20 cellular contexts compared by ENCODE assay signal in genomic region chr1:159204791-159205141, GRCh38. TPM values are rescaled to one million over a fixed set of nuclear protein-coding genes. Genes with fewer than 3 reads are reported as not detected.
DNase-seq lines count a peak whose midpoint lies in the region; ATAC-seq, FAIRE-seq and TF ChIP-seq lines count a peak whose summit lies in the region.
"Had no signal": no experiment of that assay in that cellular context is flagged by ENCODE, and none has a peak within 500 bp of the region (broad histone marks: within the 10 kb centered on the region; RNA-seq: fewer than 3 reads in every experiment).

TSS of gene ACKR1 (plus strand) at chr1:159204875. CDS start at chr1:159204960, 85 bp downstream.

- CTCF ChIA-PET in CD8-positive, alpha-beta T cell (lab: Charles Lee) = interaction anchor here (1.9 kb wide), 1 partner anchor 9 kb away, joined by 12 read pairs; no protein-coding TSS in a partner anchor

- peaks cover 59% of the 10 kb centered on the region for H3K27me3 Mint-ChIP-seq in CD8-positive, alpha-beta T cell (ENCODE audit: low read depth)
- peaks cover 23% of the 10 kb centered on the region for H3K27me3 Mint-ChIP-seq in activated T-helper 1 cell treated with anti-CD3 and anti-CD28 coated beads, Interleukin-12 subunit alpha, Interleukin-12 subunit beta, Interleukin-2, Interleukin-4 antibody, amounts not matched to agents 30 ng/mL and 10 ng/mL and 1 ng/mL, durations not matched to agents 14 hours and 24 hours and 36 hours (ENCODE audit: insufficient read depth)

- no peaks in the 10 kb centered on the region for H3K36me3 ChIP-seq in CD8-positive, alpha-beta T cell (ENCODE audit: insufficient read depth, low read length)
- H3K36me3 ChIP-seq in heart right ventricle (no peaks in the 10 kb centered on the region), WERI-Rb-1 (no peaks in the 10 kb centered on the region)
- H3K36me3 ChIP-seq: brain microvascular endothelial cell had no signal

- intact Hi-C loops in CD8-positive, alpha-beta T cell (cut with DNase I, micrococcal nuclease) = no loop called here
- intact Hi-C loops in heart right ventricle (cut with DNase I) = loop anchor here in 1 of 10 donors (5.0 kb wide), 1 partner anchor 32 kb away; the partner anchor contains the start of gene CADM3
- intact Hi-C loops in activated T-helper 1 cell treated with anti-CD3 and anti-CD28 coated beads, Interleukin-12 subunit alpha, Interleukin-12 subunit beta, Interleukin-2, Interleukin-4 antibody, amounts not matched to agents 30 ng/mL and 10 ng/mL and 1 ng/mL, durations not matched to agents 14 hours and 24 hours and 36 hours (cut with micrococcal nuclease) = no loop called here

- H3K4me3 Mint-ChIP-seq in CD8-positive, alpha-beta T cell = no peak within 1 kb of the TSS
- no peak within 1 kb of the TSS for H3K4me3 Mint-ChIP-seq in activated T-helper 1 cell treated with anti-CD3 and anti-CD28 coated beads, Interleukin-12 subunit alpha, Interleukin-12 subunit beta, Interleukin-2, Interleukin-4 antibody, amounts not matched to agents 30 ng/mL and 10 ng/mL and 1 ng/mL, durations not matched to agents 14 hours and 24 hours and 36 hours
- H3K4me3 Mint-ChIP-seq: CD4-positive, alpha-beta memory T cell; stimulated activated memory B cell treated with anti-CD40 and anti-IgM and Interleukin-4, amounts not matched to agents 10 μg/mL and 1 μg/mL and 100 μg/mL, for 72 hours had no signal

- ATAC-seq in CD8-positive, alpha-beta T cell = no peak
- peak in 4 of 8 donors; percentile 20 to 55 (median 40) for ATAC-seq in heart right ventricle
- ATAC-seq in activated CD4-positive, CD25-positive, alpha-beta regulatory T cell treated with anti-CD3 and anti-CD28 coated beads, Interleukin-2, amount 50 U/mL, for 24 hours = no peak
- ATAC-seq: stimulated activated memory B cell treated with anti-CD40 and anti-IgM and Interleukin-4, amounts not matched to agents 10 μg/mL and 1 μg/mL and 100 μg/mL, for 72 hours had no signal

- POLR2A ChIA-PET in CD8-positive, alpha-beta T cell (lab: Charles Lee) = no interaction called here

- 45 to 69% (median 46%) methylated on average over 5 of the region's 5 CpGs for WGBS in adipose tissue, 3 donors
- WGBS in heart right ventricle, 2 donors = 21 to 43% methylated on average over 5 of the region's 5 CpGs

- H3K27ac ChIP-seq in CD8-positive, alpha-beta T cell (ENCODE audit: low read depth, low read length) = no peak within 1 kb of the TSS
- H3K27ac ChIP-seq in adipose tissue (ENCODE audit: low read depth, low read length) (no peak within 1 kb of the TSS), heart right ventricle (peak within 1 kb of the TSS in 3 of 10 donors; percentile 9 to 36 (median 36)), WERI-Rb-1 (no peak within 1 kb of the TSS)
- H3K27ac ChIP-seq: brain microvascular endothelial cell had no signal

- H3K27me3 ChIP-seq in CD8-positive, alpha-beta T cell (ENCODE audit: insufficient read depth, low read length) = no peaks in the 10 kb centered on the region
- H3K27me3 ChIP-seq in heart right ventricle (peaks cover 0 to 74% (median 57%) of the 10 kb centered on the region in 7 donors), WERI-Rb-1 (ENCODE audit: insufficient read depth, low read depth, severe bottlenecking) (peaks cover 93% of the 10 kb centered on the region)
- H3K27me3 ChIP-seq: brain microvascular endothelial cell had no signal

- H3K4me1 ChIP-seq in CD8-positive, alpha-beta T cell (ENCODE audit: insufficient read depth, low read length) = peaks cover 16% of the 10 kb centered on the region
- H3K4me1 ChIP-seq in heart right ventricle = no peaks in the 10 kb centered on the region

- DNase-seq in CD8-positive, alpha-beta T cell = no peak
- DNase-seq in heart right ventricle (no peak), retina (peak; percentile 27), WERI-Rb-1 (no peak), urothelium cell line (ENCODE audit: low spot score) (no peak)
- no peak for DNase-seq in activated T-helper 1 cell treated with anti-CD3 and anti-CD28 coated beads, Interleukin-12 subunit alpha, Interleukin-12 subunit beta, Interleukin-2, Interleukin-4 antibody, amounts not matched to agents 30 ng/mL and 10 ng/mL and 1 ng/mL, durations not matched to agents 14 hours and 24 hours and 36 hours (ENCODE audit: low spot score)
- DNase-seq: activated CD4-positive, alpha-beta T cell treated with anti-CD3 and anti-CD28 coated beads, Interleukin-2, amount 50 U/mL, for 4 hours; brain microvascular endothelial cell; CD4-positive, alpha-beta memory T cell; effector memory CD4-positive, alpha-beta T cell; EL; islet precursor cell; NCI-H1694; stimulated activated CD4-positive, alpha-beta T cell treated with anti-CD3 and anti-CD28 coated beads, Interleukin-4, amount 100 ng/mL, for 4 hours had no signal

- no peaks in the 10 kb centered on the region for H3K9me3 Mint-ChIP-seq in CD8-positive, alpha-beta T cell
- no peaks in the 10 kb centered on the region for H3K9me3 Mint-ChIP-seq in activated T-helper 1 cell treated with anti-CD3 and anti-CD28 coated beads, Interleukin-12 subunit alpha, Interleukin-12 subunit beta, Interleukin-2, Interleukin-4 antibody, amounts not matched to agents 30 ng/mL and 10 ng/mL and 1 ng/mL, durations not matched to agents 14 hours and 24 hours and 36 hours
- H3K9me3 Mint-ChIP-seq: stimulated activated memory B cell treated with anti-CD40 and anti-IgM and Interleukin-4, amounts not matched to agents 10 μg/mL and 1 μg/mL and 100 μg/mL, for 72 hours had no signal

- H3K27ac Mint-ChIP-seq in CD8-positive, alpha-beta T cell = peak within 1 kb of the TSS; percentile 69
- H3K27ac Mint-ChIP-seq in activated T-helper 1 cell treated with anti-CD3 and anti-CD28 coated beads, Interleukin-12 subunit alpha, Interleukin-12 subunit beta, Interleukin-2, Interleukin-4 antibody, amounts not matched to agents 30 ng/mL and 10 ng/mL and 1 ng/mL, durations not matched to agents 14 hours and 24 hours and 36 hours = no peak within 1 kb of the TSS
- H3K27ac Mint-ChIP-seq: stimulated activated memory B cell treated with anti-CD40 and anti-IgM and Interleukin-4, amounts not matched to agents 10 μg/mL and 1 μg/mL and 100 μg/mL, for 72 hours had no signal

- H3K4me1 Mint-ChIP-seq in CD8-positive, alpha-beta T cell (ENCODE audit: low read depth) = peaks cover 16% of the 10 kb centered on the region
- peaks cover 6% of the 10 kb centered on the region for H3K4me1 Mint-ChIP-seq in activated T-helper 1 cell treated with anti-CD3 and anti-CD28 coated beads, Interleukin-12 subunit alpha, Interleukin-12 subunit beta, Interleukin-2, Interleukin-4 antibody, amounts not matched to agents 30 ng/mL and 10 ng/mL and 1 ng/mL, durations not matched to agents 14 hours and 24 hours and 36 hours (ENCODE audit: low read depth)

- no peak within 1 kb of the TSS for H3K4me3 ChIP-seq in CD8-positive, alpha-beta T cell (ENCODE audit: low read depth, low read length)
- H3K4me3 ChIP-seq in heart right ventricle (peak within 1 kb of the TSS in 5 of 10 donors; percentile 14 to 35 (median 26)), WERI-Rb-1 (ENCODE audit: low read depth, low read length) (no peak within 1 kb of the TSS)

- no peak for TF ChIP-seq CTCF in CD8-positive, alpha-beta T cell (IDR thresholded peaks at IDR 0.05)
- TF ChIP-seq CTCF in heart right ventricle (IDR thresholded peaks at IDR 0.05) (no peak), WERI-Rb-1 (IDR thresholded peaks at IDR 0.05; ENCODE audit: low read depth, low read length) (no peak)

- no peaks in the 10 kb centered on the region for H3K36me3 Mint-ChIP-seq in CD8-positive, alpha-beta T cell
- no peaks in the 10 kb centered on the region for H3K36me3 Mint-ChIP-seq in activated T-helper 1 cell treated with anti-CD3 and anti-CD28 coated beads, Interleukin-12 subunit alpha, Interleukin-12 subunit beta, Interleukin-2, Interleukin-4 antibody, amounts not matched to agents 30 ng/mL and 10 ng/mL and 1 ng/mL, durations not matched to agents 14 hours and 24 hours and 36 hours (ENCODE audit: low read depth)
- H3K36me3 Mint-ChIP-seq: CD4-positive, alpha-beta memory T cell; stimulated activated memory B cell treated with anti-CD40 and anti-IgM and Interleukin-4, amounts not matched to agents 10 μg/mL and 1 μg/mL and 100 μg/mL, for 72 hours had no signal

- H3K9me3 ChIP-seq in CD8-positive, alpha-beta T cell (ENCODE audit: low read length) = no peaks in the 10 kb centered on the region
- H3K9me3 ChIP-seq in heart right ventricle = no peaks in the 10 kb centered on the region
- H3K9me3 ChIP-seq in WERI-Rb-1 (ENCODE audit: severe bottlenecking) = peaks cover 3% of the 10 kb centered on the region

- no peak for FAIRE-seq in urothelium cell line (lab: Jason Lieb, UNC)

RNA-seq across cellular contexts. Expression of gene ACKR1, which starts in this region (rescaled TPM):
- not detected for total RNA-seq in CD8-positive, alpha-beta T cell
- 100 to 1,000 TPM in 1 of 3 donors, 10 to 100 TPM in 2; 20.0 to 227 (median 73.8) TPM for polyA plus RNA-seq in adipose tissue
- 10 to 100 TPM in 7 of 10 donors, 1 to 10 TPM in 3; 5.0 to 31.4 (median 11.8) TPM for total RNA-seq in heart right ventricle
- 10 to 100 TPM; 25.9 to 45.6 TPM for polyA plus RNA-seq in heart right ventricle
- not detected in 2 replicates for total RNA-seq in activated T-helper 1 cell treated with anti-CD3 and anti-CD28 coated beads, Interleukin-12 subunit alpha, Interleukin-12 subunit beta, Interleukin-2, Interleukin-4 antibody, amounts not matched to agents 30 ng/mL and 10 ng/mL and 1 ng/mL, durations not matched to agents 14 hours and 24 hours and 36 hours
- total RNA-seq: A673; CD4-positive, alpha-beta memory T cell; H4; renal cortical epithelial cell had no signal
- polyA plus RNA-seq: CD4-positive, alpha-beta memory T cell had no signal
